Comparison of ENCODE assay signal across 15 cellular contexts in genomic region chr22:46378499-46379300, GRCh38. TPM values are rescaled to one million over a fixed set of nuclear protein-coding genes. Genes with fewer than 3 reads are reported as not detected.
DNase-seq lines count a peak whose midpoint lies in the region; ATAC-seq, FAIRE-seq and TF ChIP-seq lines count a peak whose summit lies in the region.
"Had no signal": no experiment of that assay in that cellular context is flagged by ENCODE, and none has a peak within 500 bp of the region (broad histone marks: within the 10 kb centered on the region; RNA-seq: fewer than 3 reads in every experiment).

No MANE protein-coding gene starts in this region.

- POLR2A ChIA-PET in K562 (lab: Yijun Ruan, JAX), result no interaction called here

- H3K4me2 ChIP-seq in K562 (ENCODE audit: insufficient read depth, low read length), result no peak overlapping the region

- in situ Hi-C loops in K562 (cut with MboI), result no loop called here

- no peak for TF ChIP-seq RAD21 in K562 (CRISPR knock-in tag; conservative IDR thresholded peaks at IDR 0.05 in 1 of 2, IDR thresholded peaks at IDR 0.05 in 1 of 2)

- intact Hi-C loops in K562 (cut with micrococcal nuclease) (no loop called here), right lobe of liver (cut with DNase I) (no loop called here)

- CTCF ChIA-PET in K562 (lab: Yijun Ruan, JAX; ENCODE audit: low intra/inter-chr PET ratio), result no interaction called here

- TF ChIP-seq EP300 in K562 (IDR thresholded peaks at IDR 0.05; ENCODE audit: low read length), result no peak

- H3K9ac ChIP-seq in HUES6 (ENCODE audit: low read length) (no peak overlapping the region), K562 (ENCODE audit: insufficient read depth in 1 of 2, low read depth in 2 of 2, low read length in 2 of 2) (no peak overlapping the region)

- FAIRE-seq in K562 (lab: Jason Lieb, UNC) (no peak), small intestine (lab: Jason Lieb, UNC) (no peak)
- FAIRE-seq: GM12891 had no signal

- H3K9me3 ChIP-seq in HUES6 (ENCODE audit: control insufficient read depth, insufficient read depth, low read depth, low read length) (peaks cover 8% of the 10 kb centered on the region; the same call in 1 of the 2 replicates), K562 (replicated peaks; ENCODE audit: control insufficient read depth, insufficient read depth, low read depth, low read length) (no peaks in the 10 kb centered on the region), right lobe of liver (no peaks in the 10 kb centered on the region), small intestine (ENCODE audit: control insufficient read depth, low read depth) (no peaks in the 10 kb centered on the region)

- BruUV-seq in K562 (replicated peaks; lab: Mats Ljungman, UMichigan), result no TSS peak

- peaks cover 36% of the 10 kb centered on the region for H3K4me1 ChIP-seq in HUES6 (ENCODE audit: control insufficient read depth, insufficient read depth, low read length)
- peaks cover 0 to 12% of the 10 kb centered on the region in 2 experiments; a peak in 2 of 5 replicates for H3K4me1 ChIP-seq in K562 (replicated peaks in 1 of 2; ENCODE audit: control insufficient read depth in 2 of 2, insufficient read depth in 2 of 2, low read length in 2 of 2)
- peaks cover 0 to 48% (median 12%) of the 10 kb centered on the region in 4 donors for H3K4me1 ChIP-seq in right lobe of liver
- peaks cover 1 to 2% of the 10 kb centered on the region in 2 donors for H3K4me1 ChIP-seq in small intestine (ENCODE audit: control insufficient read depth in 2 of 2, insufficient read depth in 1 of 2, low read depth in 1 of 2, low read length in 1 of 2)

- WGBS in K562 (ENCODE audit: insufficient coverage, low coverage, missing lambda C conversion rate), result 5% methylated on average over 22 of the region's 31 CpGs
- WGBS in right lobe of liver (ENCODE audit: insufficient coverage, low coverage, low lambda C conversion rate, missing lambda C conversion rate), result 38% methylated on average over 7 of the region's 31 CpGs
- 24 to 72% (median 47%) methylated on average over 29 to 31 of the region's 31 CpGs for WGBS in small intestine, 3 donors

- H3K9me1 ChIP-seq in K562 (ENCODE audit: control insufficient read depth, insufficient read depth, low read length), result no peaks in the 10 kb centered on the region

- H3K4me3 ChIP-seq in HUES6 (ENCODE audit: low read depth, low read length), result no peak overlapping the region
- H3K4me3 ChIP-seq in K562, result no peak overlapping the region
- H3K4me3 ChIP-seq in right lobe of liver, result peak overlapping the region in 2 of 3 donors; percentile 14 to 52
- no peak overlapping the region for H3K4me3 ChIP-seq in small intestine (ENCODE audit: low read depth in 1 of 2, low read length in 2 of 2)

- peaks cover 10% of the 10 kb centered on the region for H3K36me3 ChIP-seq in HUES6 (ENCODE audit: control insufficient read depth, insufficient read depth, low read length)
- H3K36me3 ChIP-seq in K562 (ENCODE audit: control insufficient read depth, insufficient read depth, low read length), result no peaks in the 10 kb centered on the region
- H3K36me3 ChIP-seq in right lobe of liver, result no peaks in the 10 kb centered on the region
- H3K36me3 ChIP-seq in small intestine (ENCODE audit: control insufficient read depth in 2 of 2, insufficient read depth in 2 of 2, low read length in 2 of 2), result no peaks in the 10 kb centered on the region

- no peak for TF ChIP-seq POLR2A in K562 (conservative IDR thresholded peaks at IDR 0.05)
- no peak for TF ChIP-seq POLR2A in right lobe of liver (IDR thresholded peaks at IDR 0.05)

- H3K27ac ChIP-seq in HUES6 (ENCODE audit: low read depth, low read length), result peak overlapping the region; percentile 83; the same call in 1 of the 2 replicates
- no peak overlapping the region for H3K27ac ChIP-seq in K562 (ENCODE audit: extremely low read depth, low read depth, low read length)
- peak overlapping the region; percentile 87 to 96 (median 93) for H3K27ac ChIP-seq in right lobe of liver
- no peak overlapping the region for H3K27ac ChIP-seq in small intestine (ENCODE audit: low read depth in 1 of 2, low read length in 1 of 2)

- no peak for DNase-seq in K562 (ENCODE audit: extremely low read depth in 1 of 4, low spot score in 3 of 4)
- DNase-seq in right lobe of liver, result peak; percentile 20 to 64 (median 63)
- DNase-seq in small intestine, result peak; percentile 26
- no peak for DNase-seq in GOT3 (lab: John Stamatoyannopoulos, UW)
- DNase-seq in activated CD8-positive, alpha-beta memory T cell treated with anti-CD3 and anti-CD28 coated beads, Interleukin-2, amount 50 U/mL, for 48 hours, result no peak
- DNase-seq: activated CD8-positive, alpha-beta memory T cell treated with anti-CD3 and anti-CD28 coated beads, Interleukin-2, amount 50 U/mL, for 4 hours; CD4-positive, alpha-beta T cell; effector memory CD8-positive, alpha-beta T cell; NCI-H82; T-helper 2 cell had no signal

- H4K20me1 ChIP-seq in K562 (replicated peaks; ENCODE audit: control insufficient read depth, insufficient read depth, low read length), result no peaks in the 10 kb centered on the region; the same call in 1 of the 2 replicates

- H3K27me3 ChIP-seq in HUES6 (ENCODE audit: control insufficient read depth, insufficient read depth, low read length), result no peaks in the 10 kb centered on the region
- peaks cover 5 to 48% of the 10 kb centered on the region in 2 experiments; a peak in 3 of 5 replicates for H3K27me3 ChIP-seq in K562 (ENCODE audit: control insufficient read depth in 2 of 2, insufficient read depth in 2 of 2, low read length in 2 of 2)
- no peaks in the 10 kb centered on the region for H3K27me3 ChIP-seq in right lobe of liver
- no peaks in the 10 kb centered on the region for H3K27me3 ChIP-seq in small intestine (ENCODE audit: control insufficient read depth in 2 of 2, insufficient read depth in 2 of 2, low read length in 2 of 2)

- no peaks in the 10 kb centered on the region for H3K79me2 ChIP-seq in K562 (ENCODE audit: control insufficient read depth, insufficient read depth, low read length)

- ATAC-seq in K562, result no peak
- ATAC-seq in right lobe of liver, result peak in 1 of 4 donors; percentile 4
- no peak for ATAC-seq in HG02884 (IDR thresholded peaks at IDR 0.05; ENCODE audit: unreplicated experiment)
- no peak for ATAC-seq in HG03175 (IDR thresholded peaks at IDR 0.05; ENCODE audit: unreplicated experiment)
- ATAC-seq: activated naive CD4-positive, alpha-beta T cell treated with anti-CD3 and anti-CD28 coated beads, Interleukin-2, amount 50 U/mL, for 72 hours; effector memory CD8-positive, alpha-beta T cell had no signal

- TF ChIP-seq CTCF in K562 (IDR thresholded peaks at IDR 0.05 in 2 of 3, conservative IDR thresholded peaks at IDR 0.05 in 1 of 3; ENCODE audit: insufficient read depth in 2 of 3, low read depth in 1 of 3, low read length in 3 of 3) (no peak), right lobe of liver (IDR thresholded peaks at IDR 0.05) (no peak)

- H2AFZ ChIP-seq in K562 (ENCODE audit: low read depth, low read length), result no peak overlapping the region

TF ChIP-seq in K562, 482 proteins besides CTCF, POLR2A, EP300 and RAD21:
- TF ChIP-seq ZFX (CRISPR knock-in tag; IDR thresholded peaks at IDR 0.05), result no peak
- no peak for TF ChIP-seq ARNT (IDR thresholded peaks at IDR 0.05)
- no peak for TF ChIP-seq ZNF584 (CRISPR knock-in tag; IDR thresholded peaks at IDR 0.05; ENCODE audit: low read depth)
- no peak for TF ChIP-seq ZNF740 (CRISPR knock-in tag; IDR thresholded peaks at IDR 0.05)
- no peak for TF ChIP-seq ZNF740 (tag; IDR thresholded peaks at IDR 0.05)
- peak; percentile 34; the same call in 1 of the 2 replicates for TF ChIP-seq CEBPB (tag; IDR thresholded peaks at IDR 0.05)

RNA-seq across cellular contexts. Expression of gene TRMU, which starts 43.2 kb away (rescaled TPM):
- 143 and 244 TPM in 2 replicates for total RNA-seq in K562 (2011; cell fraction: chromatin; rRNA removed; ENCODE audit: low replicate concordance)
- 146 and 197 TPM in 2 replicates for total RNA-seq in K562 (2011; cell fraction: nucleolus; rRNA removed)
- 117 and 144 TPM in 2 replicates for total RNA-seq in K562 (2011; cell fraction: nucleoplasm; rRNA removed)
- total RNA-seq in K562 (2014; rRNA removed), result 47.2 and 52.2 TPM in 2 replicates
- total RNA-seq in K562 (2014; rRNA removed; fragmentation: Illumina TruSeq; extraction: Trizol), result 28.6 and 28.8 TPM in 2 replicates
- total RNA-seq in K562 (2015; rRNA removed; fragmentation: Illumina TruSeq; extraction: Trizol), result 38.2 and 38.7 TPM in 2 replicates
- total RNA-seq in K562 (2021), result 46.0 and 47.2 TPM in 2 replicates
- 35.3 and 36.7 TPM in 2 replicates for polyA plus RNA-seq in K562 (2011; rRNA removed)
- 28.7 and 36.3 TPM in 2 replicates for polyA plus RNA-seq in K562 (2011; cell fraction: cytosol; rRNA removed)
- 224 and 236 TPM in 2 replicates for polyA plus RNA-seq in K562 (2011; cell fraction: nucleus; rRNA removed)
- polyA plus RNA-seq in K562 (2012), result 31.9 and 36.3 TPM in 2 replicates
- polyA plus RNA-seq in K562 (2014; fragmentation: Illumina TruSeq; extraction: Trizol), result 33.3 and 36.3 TPM in 2 replicates
- 1 to 10 TPM; 2.3 to 3.7 TPM for polyA plus RNA-seq in K562 (2014; fragmentation: Nextera tagmentation; extraction: Ambion mirVana)
- polyA plus RNA-seq in K562 (2014; rRNA removed), result 49.9 and 54.1 TPM in 2 replicates
- polyA minus RNA-seq in K562 (2011; rRNA and poly(A)+ RNA removed), result 24.6 and 28.1 TPM in 2 replicates
- polyA minus RNA-seq in K562 (2011; cell fraction: cytosol; rRNA and poly(A)+ RNA removed), result 11.9 and 14.3 TPM in 2 replicates
- polyA minus RNA-seq in K562 (2011; cell fraction: nucleus; rRNA and poly(A)+ RNA removed), result 113 and 153 TPM in 2 replicates
- total RNA-seq in right lobe of liver, result 10 to 100 TPM; 17.2 to 24.2 (median 19.9) TPM
- 10 to 100 TPM; 17.0 to 38.5 (median 30.2) TPM for polyA plus RNA-seq in small intestine

Comparison
In these comparisons a context has a peak if more than half of its experiments do, and no peak if none do; other contexts are left out.
1. H3K27ac ChIP-seq: peak in HUES6 (single experiment) and right lobe of liver (3 of 3); none in K562 (single experiment) and small intestine (0 of 2).
2. H3K4me3 ChIP-seq: peak in right lobe of liver (2 of 3); none in HUES6 (single experiment), K562 (single experiment) and small intestine (0 of 2).
3. DNase-seq: peak in right lobe of liver (3 of 3) and small intestine (single experiment); none in K562 (0 of 4), GOT3 (single experiment) and activated CD8-positive, alpha-beta memory T cell treated with anti-CD3 and anti-CD28 coated beads, Interleukin-2, amount 50 U/mL, for 48 hours (single experiment).